In the genomic region with DNA sequence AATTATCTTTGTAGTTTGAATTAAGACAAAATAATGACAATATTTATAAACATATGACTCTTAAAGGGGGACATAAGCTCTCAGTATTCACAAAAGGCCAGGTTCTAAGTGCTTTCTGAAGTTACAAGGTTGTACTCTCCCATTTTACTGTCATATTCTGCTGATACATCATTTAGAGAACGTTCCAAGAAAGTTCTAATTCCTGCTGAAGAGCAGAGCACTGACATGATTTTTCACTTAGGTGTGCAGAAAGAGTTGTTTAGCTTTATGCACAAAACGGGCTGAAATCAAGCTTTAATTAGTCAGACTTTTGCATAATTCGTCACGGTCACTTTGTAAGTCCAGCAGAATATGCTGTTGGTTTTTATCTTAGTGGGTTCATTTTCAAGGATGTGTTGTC, we compare ENCODE assay signal across 29 cellular contexts.
"Had no signal": no experiment of that assay in that cellular context is flagged by ENCODE, and none has a peak within 500 bp of the region (broad histone marks: within the 10 kb centered on the region; RNA-seq: fewer than 3 reads in every experiment).

No MANE protein-coding gene starts in this region.

- H3K27ac ChIP-seq: brain microvascular endothelial cell, coronary artery, esophagus muscularis mucosa, foreskin keratinocyte, gastrocnemius medialis, heart right ventricle, WERI-Rb-1 had no signal

- FAIRE-seq: astrocyte, bronchial epithelial cell had no signal

- H3K36me3 ChIP-seq: brain microvascular endothelial cell, esophagus muscularis mucosa, gastrocnemius medialis, heart right ventricle, WERI-Rb-1 had no signal

- H3K9me3 ChIP-seq: esophagus muscularis mucosa, gastrocnemius medialis had no signal

- H3K27me3 ChIP-seq: brain microvascular endothelial cell, esophagus muscularis mucosa, foreskin keratinocyte, gastrocnemius medialis, heart right ventricle had no signal

- H3K4me3 ChIP-seq: coronary artery, esophagus muscularis mucosa, gastrocnemius medialis, heart right ventricle had no signal

- ATAC-seq: activated CD4-positive, CD25-positive, alpha-beta regulatory T cell treated with anti-CD3 and anti-CD28 coated beads, Interleukin-2, amount 50 U/mL, for 24 hours; activated naive CD4-positive, alpha-beta T cell treated with anti-CD3 and anti-CD28 coated beads, Interleukin-2, amount 50 U/mL, for 72 hours; activated T-cell treated with anti-CD3 and anti-CD28 coated beads, Interleukin-2, amount 50 U/mL, for 72 hours; effector memory CD8-positive, alpha-beta T cell; foreskin keratinocyte; heart right ventricle; T-helper 17 cell had no signal

- H3K4me1 ChIP-seq: esophagus muscularis mucosa had no signal

- DNase-seq: activated B cell treated with CpG ODN at 0.5 μM for 24 hours; activated CD4-positive, alpha-beta memory T cell treated with anti-CD3 and anti-CD28 coated beads, Interleukin-2, amount 10 ng/mL, durations not matched to agents 7 days and 5 days; activated CD4-positive, alpha-beta T cell treated with anti-CD3 and anti-CD28 coated beads for 48 hours; activated CD8-positive, alpha-beta memory T cell treated with anti-CD3 and anti-CD28 coated beads, Interleukin-2, amount 50 U/mL, for 48 hours; activated gamma-delta T cell; activated naive CD4-positive, alpha-beta T cell; activated naive CD4-positive, alpha-beta T cell treated with anti-CD3 and anti-CD28 coated beads, Interleukin-2, amount 10 ng/mL, durations not matched to agents 7 days and 5 days; activated naive CD8-positive, alpha-beta T cell treated with anti-CD3 and anti-CD28 coated beads, Interleukin-2, amount 10 ng/mL, durations not matched to agents 7 days and 5 days; activated T-cell treated with anti-CD3 and anti-CD28 coated beads for 4 hours; activated T-cell treated with anti-CD3 and anti-CD28 coated beads, Interleukin-2, amount 50 U/mL, for 24 hours; activated T-cell treated with anti-CD3 and anti-CD28 coated beads, Interleukin-2, amount 50 U/mL, for 72 hours; anterior cingulate cortex; brain microvascular endothelial cell; effector CD4-positive, alpha-beta T cell; effector memory CD8-positive, alpha-beta T cell; gastrocnemius medialis; glutamatergic neuron; heart right ventricle; T-helper 1 cell; T-helper 17 cell; T1000 had no signal
